Comparison of ENCODE assay signal across 7 cellular contexts in genomic region chr7:134317434-134317833, GRCh38. TPM values are rescaled to one million over a fixed set of nuclear protein-coding genes. Genes with fewer than 3 reads are reported as not detected.
A peak's percentile ranks its signal among the peaks of the same experiment; 100 is the strongest.
DNase-seq lines count a peak whose midpoint lies in the region; TF ChIP-seq lines count a peak whose summit lies in the region.

No MANE protein-coding gene starts in this region.

- POLR2A ChIA-PET in HEK293T (lab: Yijun Ruan, JAX): interaction anchor here (0.7 to 2.8 kb wide), 12 partner anchors 9 to 346 kb away, joined by 3 to 20 read pairs (median 4); partner anchors contain the start of gene BPGM

- no peaks in the 10 kb centered on the region for H3K9me2 ChIP-seq in hepatocyte (replicated peaks; ENCODE audit: insufficient read depth)

- H3K27me3 ChIP-seq in hepatocyte: peaks cover 3% of the 10 kb centered on the region

- CTCF ChIA-PET in HEK293T (lab: Yijun Ruan, JAX): interaction anchor here (0.9 to 1.4 kb wide), 3 partner anchors 11 to 115 kb away, joined by 3 to 5 read pairs (median 4); no protein-coding TSS in a partner anchor

- H3K4me3 ChIP-seq in hepatocyte (no peak overlapping the region), skin epidermis (peak overlapping the region in 5 of 7 experiments; percentile 91 to 99 (median 98))

- H3K79me2 ChIP-seq in hepatocyte: peaks cover 30% of the 10 kb centered on the region

- no peaks in the 10 kb centered on the region for H3K9me3 ChIP-seq in hepatocyte (ENCODE audit: low read depth)

- no peak for TF ChIP-seq CTCF in VCaP (conservative IDR thresholded peaks at IDR 0.05)
- no peak for TF ChIP-seq CTCF in hepatocyte (IDR thresholded peaks at IDR 0.05; ENCODE audit: poor library complexity)

- H3K4me2 ChIP-seq in hepatocyte: peak overlapping the region; percentile 70

- H3K27ac ChIP-seq in VCaP (peak overlapping the region; percentile 88), hepatocyte (peak overlapping the region; percentile 3), skin epidermis (peak overlapping the region in 4 of 21 experiments; percentile 13 to 92 (median 80))

- H2AFZ ChIP-seq in hepatocyte: peak overlapping the region; percentile 43

- no peaks in the 10 kb centered on the region for H3K36me3 ChIP-seq in hepatocyte (replicated peaks; ENCODE audit: insufficient read depth, low read depth)

- H4K20me1 ChIP-seq in hepatocyte (ENCODE audit: insufficient read depth, poor library complexity, severe bottlenecking): no peaks in the 10 kb centered on the region

- DNase-seq in HEK293T (ENCODE audit: extremely low spot score) (no peak), hepatocyte (ENCODE audit: low spot score) (no peak), NCI-H1417 treated with DMSO at 0.1 percent for 48 hours (lab: John Stamatoyannopoulos, UW) (no peak), NCI-H1105 treated with DMSO at 0.1 percent for 48 hours (lab: John Stamatoyannopoulos, UW) (no peak)
- DNase-seq in activated CD8-positive, alpha-beta memory T cell treated with anti-CD3 and anti-CD28 coated beads, Interleukin-2, amount 50 U/mL, for 4 hours: no peak

- 68% methylated on average over 7 of the region's 7 CpGs for WGBS in hepatocyte (ENCODE audit: low lambda C conversion rate, missing lambda C conversion rate)

- peaks cover 13% of the 10 kb centered on the region for H3K4me1 ChIP-seq in hepatocyte (ENCODE audit: insufficient read depth)

TF ChIP-seq in HEK293T, 16 proteins besides CTCF, POLR2A, EP300 and RAD21:
- TF ChIP-seq SP1 (IDR thresholded peaks at IDR 0.05) (no peak), PKNOX1 (IDR thresholded peaks at IDR 0.05) (0 out of 2 replicates have a peak, but pooled peaks have one; percentile 17)

RNA-seq across cellular contexts. Expression of gene SLC35B4, which starts 0.7 kb away (rescaled TPM):
- total RNA-seq in hepatocyte: 12.8 and 13.7 TPM in 2 replicates
- 18.8 and 24.1 TPM in 2 replicates for polyA plus RNA-seq in hepatocyte
